28 cellular contexts compared by ENCODE assay signal in the genomic region with DNA sequence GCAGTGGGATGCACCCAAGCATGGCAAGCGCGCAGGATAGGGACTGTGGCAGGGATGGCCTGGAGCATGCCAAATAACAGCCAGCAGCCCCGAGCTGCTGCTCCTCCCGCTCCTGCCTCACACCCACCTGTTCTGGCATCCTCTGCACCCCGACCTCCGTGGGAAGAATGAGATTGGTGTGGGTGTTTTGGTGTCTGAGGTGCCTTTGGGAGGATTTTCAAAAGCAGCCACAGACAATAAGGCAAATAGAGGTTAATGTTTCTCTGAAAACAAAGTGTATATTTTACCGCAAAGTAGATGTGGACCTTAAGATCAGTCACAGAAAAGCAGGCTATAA. TPM values are rescaled to one million over a fixed set of nuclear protein-coding genes. Genes with fewer than 3 reads are reported as not detected.
A peak's percentile ranks its signal among the peaks of the same experiment; 100 is the strongest.
DNase-seq lines count a peak whose midpoint lies in the region; ATAC-seq and TF ChIP-seq lines count a peak whose summit lies in the region.
"Had no signal": no experiment of that assay in that cellular context is flagged by ENCODE, and none has a peak within 500 bp of the region (broad histone marks: within the 10 kb centered on the region; RNA-seq: fewer than 3 reads in every experiment).

No MANE protein-coding gene starts in this region.

- H3K27me3 ChIP-seq in prostate gland (replicated peaks; ENCODE audit: insufficient read depth), result no peaks in the 10 kb centered on the region
- H3K27me3 ChIP-seq in uterus, result no peaks in the 10 kb centered on the region

- peak; percentile 16 for DNase-seq in activated CD8-positive, alpha-beta memory T cell treated with anti-CD3 and anti-CD28 coated beads, Interleukin-2, amount 10 ng/mL, durations not matched to agents 7 days and 5 days
- no peak for DNase-seq in activated CD8-positive, alpha-beta memory T cell treated with anti-CD3 and anti-CD28 coated beads, Interleukin-2, amount 50 U/mL, for 4 hours
- peak; percentile 5 for DNase-seq in glutamatergic neuron
- no peak for DNase-seq in prostate gland (ENCODE audit: low spot score)
- DNase-seq in uterus, result no peak
- DNase-seq in activated naive CD4-positive, alpha-beta T cell treated with anti-CD3 and anti-CD28 coated beads, Interleukin-2, amount 50 U/mL, for 16 hours, result no peak
- DNase-seq: 8988T; DND-41; GM23248; KBM-7; MV-4-11; NCI-H1105; NCI-H2029; NCI-H446; NCI-H524 treated with DMSO at 0.1 percent for 48 hours; NCI-H82; NK-92 treated with Interleukin-12 subunit alpha and Interleukin-12 subunit beta, amount 100 ng/mL, for 24 hours; PC-3; SJCRH30 had no signal

- POLR2A ChIA-PET in HEK293 (lab: Yijun Ruan, JAX), result no interaction called here

- H3K36me3 ChIP-seq in HEK293 (ENCODE audit: control insufficient read depth in 2 of 2, insufficient read depth in 1 of 2, low read length in 2 of 2) (no peaks in the 10 kb centered on the region), prostate gland (no peaks in the 10 kb centered on the region), uterus (no peaks in the 10 kb centered on the region)
- H3K36me3 ChIP-seq: SJCRH30 had no signal

- TF ChIP-seq POLR2A in prostate gland (IDR thresholded peaks at IDR 0.05), result no peak
- TF ChIP-seq POLR2A in uterus (IDR thresholded peaks at IDR 0.05), result no peak

- intact Hi-C loops in prostate gland (cut with DNase I), result no loop called here
- intact Hi-C loops in uterus (cut with DNase I; ENCODE audit: low total_unique reads), result no loop called here

- no peak overlapping the region for H3K4me3 Mint-ChIP-seq in activated CD8-positive, alpha-beta memory T cell treated with anti-CD3 and anti-CD28 coated beads, Interleukin-2, amount 10 ng/mL, durations not matched to agents 7 days and 5 days
- H3K4me3 Mint-ChIP-seq in glutamatergic neuron (ENCODE audit: unreplicated experiment), result no peak overlapping the region
- H3K4me3 Mint-ChIP-seq: CD8-positive, alpha-beta T cell had no signal

- TF ChIP-seq CTCF in HEK293 (tag by site-specific recombination; IDR thresholded peaks at IDR 0.05) (no peak), glutamatergic neuron (IDR thresholded peaks at IDR 0.05; ENCODE audit: partially characterized antibody, unreplicated experiment) (no peak), prostate gland (IDR thresholded peaks at IDR 0.05) (no peak), uterus (IDR thresholded peaks at IDR 0.05) (no peak)

- no peak overlapping the region for H3K27ac ChIP-seq in HEK293 (ENCODE audit: extremely low read depth, low read depth, low read length)
- H3K27ac ChIP-seq in prostate gland, result no peak overlapping the region
- no peak overlapping the region for H3K27ac ChIP-seq in uterus
- H3K27ac ChIP-seq: C4-2B, GM23248, SJCRH30 had no signal

- WGBS in prostate gland, result 62% methylated on average over 7 of the region's 7 CpGs

- H3K36me3 Mint-ChIP-seq in activated CD8-positive, alpha-beta memory T cell treated with anti-CD3 and anti-CD28 coated beads, Interleukin-2, amount 10 ng/mL, durations not matched to agents 7 days and 5 days, result no peaks in the 10 kb centered on the region
- H3K36me3 Mint-ChIP-seq in glutamatergic neuron (ENCODE audit: unreplicated experiment), result peaks cover 9% of the 10 kb centered on the region
- H3K36me3 Mint-ChIP-seq: CD8-positive, alpha-beta T cell had no signal

- no peak for ATAC-seq in activated CD8-positive, alpha-beta memory T cell treated with anti-CD3 and anti-CD28 coated beads, Interleukin-2, amount 10 ng/mL, durations not matched to agents 7 days and 5 days
- ATAC-seq in HG02588 (IDR thresholded peaks at IDR 0.05; ENCODE audit: unreplicated experiment), result no peak
- ATAC-seq: CD8-positive, alpha-beta T cell; PC-3; Right ventricle myocardium inferior; SK-N-SH treated with all-trans-retinoic acid at 6 μM for 48 hours had no signal

- H3K4me1 ChIP-seq in HEK293 (ENCODE audit: control insufficient read depth, insufficient read depth, low read length) (no peaks in the 10 kb centered on the region), prostate gland (replicated peaks) (no peaks in the 10 kb centered on the region), uterus (no peaks in the 10 kb centered on the region)
- H3K4me1 ChIP-seq: SJCRH30 had no signal

- peaks cover 21% of the 10 kb centered on the region for H3K27me3 Mint-ChIP-seq in activated CD8-positive, alpha-beta memory T cell treated with anti-CD3 and anti-CD28 coated beads, Interleukin-2, amount 10 ng/mL, durations not matched to agents 7 days and 5 days
- H3K27me3 Mint-ChIP-seq in glutamatergic neuron (ENCODE audit: unreplicated experiment), result peaks cover 3% of the 10 kb centered on the region

- H3K9me3 Mint-ChIP-seq in activated CD8-positive, alpha-beta memory T cell treated with anti-CD3 and anti-CD28 coated beads, Interleukin-2, amount 10 ng/mL, durations not matched to agents 7 days and 5 days (ENCODE audit: low read depth), result peaks cover 2% of the 10 kb centered on the region
- H3K9me3 Mint-ChIP-seq in glutamatergic neuron (ENCODE audit: unreplicated experiment), result peaks cover 3% of the 10 kb centered on the region
- H3K9me3 Mint-ChIP-seq: CD8-positive, alpha-beta T cell had no signal

- H3K4me1 Mint-ChIP-seq in activated CD8-positive, alpha-beta memory T cell treated with anti-CD3 and anti-CD28 coated beads, Interleukin-2, amount 10 ng/mL, durations not matched to agents 7 days and 5 days, result no peaks in the 10 kb centered on the region
- no peaks in the 10 kb centered on the region for H3K4me1 Mint-ChIP-seq in glutamatergic neuron (ENCODE audit: low read depth, unreplicated experiment)

- no peak overlapping the region for H3K27ac Mint-ChIP-seq in activated CD8-positive, alpha-beta memory T cell treated with anti-CD3 and anti-CD28 coated beads, Interleukin-2, amount 10 ng/mL, durations not matched to agents 7 days and 5 days
- no peak overlapping the region for H3K27ac Mint-ChIP-seq in glutamatergic neuron (ENCODE audit: unreplicated experiment)
- H3K27ac Mint-ChIP-seq: CD8-positive, alpha-beta T cell had no signal

- H3K9me3 ChIP-seq in HEK293 (ENCODE audit: control insufficient read depth, insufficient read depth, low read depth, low read length) (no peaks in the 10 kb centered on the region), prostate gland (no peaks in the 10 kb centered on the region), uterus (no peaks in the 10 kb centered on the region)
- H3K9me3 ChIP-seq: Caco-2 had no signal

- H3K4me3 ChIP-seq in HEK293 (ENCODE audit: low read depth, low read length), result no peak overlapping the region
- H3K4me3 ChIP-seq in prostate gland, result no peak overlapping the region
- H3K4me3 ChIP-seq in uterus, result no peak overlapping the region
- H3K4me3 ChIP-seq: GM23248, SJCRH30 had no signal

- CTCF ChIA-PET in activated CD8-positive, alpha-beta memory T cell treated with anti-CD3 and anti-CD28 coated beads, Interleukin-2, amount 10 ng/mL, durations not matched to agents 7 days and 5 days (lab: Charles Lee), result no interaction called here
- CTCF ChIA-PET in HEK293 (lab: Yijun Ruan, JAX), result interaction anchor here (0.7 to 1.3 kb wide), 2 partner anchors 42 to 158 kb away, joined by 3 read pairs; no protein-coding TSS in a partner anchor

TF ChIP-seq in HEK293, 187 proteins besides CTCF, POLR2A, EP300 and RAD21:
- TF ChIP-seq EGR2 (tag by site-specific recombination; IDR thresholded peaks at IDR 0.05; ENCODE audit: low read depth) (peak; percentile 93), ZNF624 (tag by site-specific recombination; IDR thresholded peaks at IDR 0.05) (no peak), ZNF791 (tag by site-specific recombination; IDR thresholded peaks at IDR 0.05) (no peak), ZFHX2 (tag by site-specific recombination; conservative IDR thresholded peaks at IDR 0.05) (peak; percentile 89), ZNF600 (tag by site-specific recombination; IDR thresholded peaks at IDR 0.05) (0 out of 2 replicates have a peak, but pooled peaks have one; percentile 40)
- TF ChIP-seq, protein P1, sequence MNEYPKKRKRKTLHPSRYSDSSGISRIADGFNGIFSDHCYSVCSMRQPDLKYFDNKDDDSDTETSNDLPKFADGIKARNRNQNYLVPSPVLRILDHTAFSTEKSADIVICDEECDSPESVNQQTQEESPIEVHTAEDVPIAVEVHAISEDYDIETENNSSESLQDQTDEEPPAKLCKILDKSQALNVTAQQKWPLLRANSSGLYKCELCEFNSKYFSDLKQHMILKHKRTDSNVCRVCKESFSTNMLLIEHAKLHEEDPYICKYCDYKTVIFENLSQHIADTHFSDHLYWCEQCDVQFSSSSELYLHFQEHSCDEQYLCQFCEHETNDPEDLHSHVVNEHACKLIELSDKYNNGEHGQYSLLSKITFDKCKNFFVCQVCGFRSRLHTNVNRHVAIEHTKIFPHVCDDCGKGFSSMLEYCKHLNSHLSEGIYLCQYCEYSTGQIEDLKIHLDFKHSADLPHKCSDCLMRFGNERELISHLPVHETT (tag by site-specific recombination; IDR thresholded peaks at IDR 0.05), result no peak

RNA-seq across cellular contexts. Expression of gene IGFN1, which starts 35.5 kb away (rescaled TPM):
- total RNA-seq in activated CD8-positive, alpha-beta memory T cell treated with anti-CD3 and anti-CD28 coated beads, Interleukin-2, amount 10 ng/mL, durations not matched to agents 7 days and 5 days, result not detected
- 1.9 TPM for total RNA-seq in glutamatergic neuron (ENCODE audit: unreplicated experiment)
- 1 to 10 TPM; 2.0 to 6.7 TPM for total RNA-seq in prostate gland
- 1 to 10 TPM in 2 of 4 donors, under 1 TPM in 1, not detected in 1; 0.51 to 5.4 (median 2.1) TPM for total RNA-seq in uterus
- total RNA-seq: CD8-positive, alpha-beta T cell; GM23248; Right ventricle myocardium inferior; SJCRH30 had no signal

RNA-seq across cellular contexts. Expression of gene PKP1, which starts 57.2 kb away (rescaled TPM):
- total RNA-seq in activated CD8-positive, alpha-beta memory T cell treated with anti-CD3 and anti-CD28 coated beads, Interleukin-2, amount 10 ng/mL, durations not matched to agents 7 days and 5 days, result not detected
- total RNA-seq in glutamatergic neuron (ENCODE audit: unreplicated experiment) (not detected), prostate gland (10 to 100 TPM; 36.8 to 82.9 TPM), uterus (under 1 TPM in 2 of 4 donors, not detected in 2; 0.18 to 0.62 TPM)
- total RNA-seq: Caco-2; CD8-positive, alpha-beta T cell; H7; LHCN-M2; SJCRH30 had no signal

Comparison
In these comparisons a context has a peak if more than half of its experiments do, and no peak if none do; other contexts are left out.
1. DNase-seq: peak in activated CD8-positive, alpha-beta memory T cell treated with anti-CD3 and anti-CD28 coated beads, Interleukin-2, amount 10 ng/mL, durations not matched to agents 7 days and 5 days (single experiment) and glutamatergic neuron (single experiment); none in activated CD8-positive, alpha-beta memory T cell treated with anti-CD3 and anti-CD28 coated beads, Interleukin-2, amount 50 U/mL, for 4 hours (single experiment), prostate gland (single experiment), uterus (0 of 2) and activated naive CD4-positive, alpha-beta T cell treated with anti-CD3 and anti-CD28 coated beads, Interleukin-2, amount 50 U/mL, for 16 hours (single experiment).
2. RNA of gene PKP1, which starts 57.2 kb away (total RNA-seq): 36.8 to 82.9 TPM in prostate gland; 0.18 to 0.62 TPM in uterus, not detected in activated CD8-positive, alpha-beta memory T cell treated with anti-CD3 and anti-CD28 coated beads, Interleukin-2, amount 10 ng/mL, durations not matched to agents 7 days and 5 days and not detected in glutamatergic neuron (single experiment); every median in the first group is over 10 times any median in the second.